Comparison of ENCODE assay signal across 9 cellular contexts in genomic region chr20:47677314-47678129, GRCh38.
DNase-seq lines count a peak whose midpoint lies in the region; ATAC-seq and TF ChIP-seq lines count a peak whose summit lies in the region.
"Had no signal": no experiment of that assay in that cellular context is flagged by ENCODE, and none has a peak within 500 bp of the region (broad histone marks: within the 10 kb centered on the region; RNA-seq: fewer than 3 reads in every experiment).

No MANE protein-coding gene starts in this region.

- 34 to 71% (median 48%) methylated on average over 7 to 18 of the region's 18 CpGs for WGBS in adrenal gland, 4 donors

- CTCF ChIA-PET in T-cell (lab: Charles Lee), result interaction anchor here (0.6 to 2.0 kb wide), 7 partner anchors 15 to 943 kb away, joined by 3 to 17 read pairs (median 4); no protein-coding TSS in a partner anchor

- TF ChIP-seq CTCF in GM06990 (IDR thresholded peaks at IDR 0.05; ENCODE audit: insufficient read depth, low read length, poor library complexity, severe bottlenecking), result peak; percentile 93
- peak; percentile 55 to 77 (median 68) for TF ChIP-seq CTCF in adrenal gland (IDR thresholded peaks at IDR 0.05)

- no peak overlapping the region for H3K27ac ChIP-seq in adrenal gland

- no peaks in the 10 kb centered on the region for H3K9me3 ChIP-seq in adrenal gland (replicated peaks in 1 of 3)

- peak; percentile 73 for DNase-seq in GM06990 (ENCODE audit: extremely low read depth, insufficient read length)
- peak; percentile 45 for DNase-seq in M059J (ENCODE audit: low read depth)
- peak in 33 of 34 experiments; percentile 4 to 56 (median 39) for DNase-seq in T-cell
- DNase-seq in adrenal gland, result peak in 5 of 7 donors; percentile 40 to 68 (median 49)
- peak; percentile 66 for DNase-seq in kidney tubule cell (ENCODE audit: low spot score)
- DNase-seq in stimulated activated CD4-positive, alpha-beta T cell treated with anti-CD3 and anti-CD28 coated beads, TNF-alpha, amount 100 ng/mL, for 4 hours (ENCODE audit: low read depth in 3 of 3), result peak; percentile 30 to 50 (median 36)

- POLR2A ChIA-PET in T-cell (lab: Charles Lee), result no interaction called here

- H3K4me1 ChIP-seq in adrenal gland (replicated peaks in 1 of 2), result no peaks in the 10 kb centered on the region

- H3K4me1 Mint-ChIP-seq in T-cell, result peaks cover 0 to 3% (median 0%) of the 10 kb centered on the region in 3 donors

- H3K9me3 Mint-ChIP-seq in T-cell, result no peaks in the 10 kb centered on the region
- H3K9me3 Mint-ChIP-seq: dendritic cell treated with granulocyte-macrophage colony-stimulating factor and Interleukin-4, amounts not matched to agents 40 ng/mL and 50 ng/mL, for 4 days had no signal

- intact Hi-C loops in adrenal gland (cut with DNase I), result loop anchor here (2.0 to 10.0 kb wide), 4 partner anchors 97 to 943 kb away; partner anchors contain the start of gene SULF2 (in 1 of the 2)

- H3K36me3 ChIP-seq in GM06990 (ENCODE audit: control insufficient read depth, insufficient read depth, low read length) (no peaks in the 10 kb centered on the region), adrenal gland (replicated peaks in 1 of 2) (no peaks in the 10 kb centered on the region)

- no peak overlapping the region for H3K27ac Mint-ChIP-seq in T-cell
- H3K27ac Mint-ChIP-seq: dendritic cell treated with granulocyte-macrophage colony-stimulating factor and Interleukin-4, amounts not matched to agents 40 ng/mL and 50 ng/mL, for 4 days had no signal

- no peaks in the 10 kb centered on the region for H3K27me3 Mint-ChIP-seq in T-cell
- H3K27me3 Mint-ChIP-seq: dendritic cell treated with granulocyte-macrophage colony-stimulating factor and Interleukin-4, amounts not matched to agents 40 ng/mL and 50 ng/mL, for 4 days had no signal

- peak; percentile 51 to 71 (median 67) for ATAC-seq in T-cell (replicated peaks in 1 of 4)
- ATAC-seq in GM18505 (IDR thresholded peaks at IDR 0.05; ENCODE audit: unreplicated experiment), result no peak
- ATAC-seq in GM19035 (IDR thresholded peaks at IDR 0.05; ENCODE audit: unreplicated experiment), result no peak

- H3K36me3 Mint-ChIP-seq in T-cell, result no peaks in the 10 kb centered on the region

- H3K27me3 ChIP-seq in GM06990 (replicated peaks; ENCODE audit: control insufficient read depth, insufficient read depth, low read length) (no peaks in the 10 kb centered on the region), adrenal gland (no peaks in the 10 kb centered on the region)

- TF ChIP-seq POLR2A in adrenal gland (IDR thresholded peaks at IDR 0.05) (no peak), GM18505 (IDR thresholded peaks at IDR 0.05; ENCODE audit: borderline replicate concordance, extremely low read depth, insufficient read depth, insufficient read length) (no peak)

- H3K4me3 ChIP-seq in GM06990 (replicated peaks; ENCODE audit: low read depth, low read length) (no peak overlapping the region), adrenal gland (no peak overlapping the region)

- no peak overlapping the region for H3K4me3 Mint-ChIP-seq in T-cell
- H3K4me3 Mint-ChIP-seq: dendritic cell treated with granulocyte-macrophage colony-stimulating factor and Interleukin-4, amounts not matched to agents 40 ng/mL and 50 ng/mL, for 4 days had no signal

Comparison
In these comparisons a context has a peak if more than half of its experiments do, and no peak if none do; other contexts are left out.
1. ATAC-seq: peak in T-cell (4 of 4); none in GM18505 (single experiment) and GM19035 (single experiment).
2. Peak in every context shown above with its lines, with median percentiles within 50 percentile points of each other: DNase-seq.